In the genomic region with DNA sequence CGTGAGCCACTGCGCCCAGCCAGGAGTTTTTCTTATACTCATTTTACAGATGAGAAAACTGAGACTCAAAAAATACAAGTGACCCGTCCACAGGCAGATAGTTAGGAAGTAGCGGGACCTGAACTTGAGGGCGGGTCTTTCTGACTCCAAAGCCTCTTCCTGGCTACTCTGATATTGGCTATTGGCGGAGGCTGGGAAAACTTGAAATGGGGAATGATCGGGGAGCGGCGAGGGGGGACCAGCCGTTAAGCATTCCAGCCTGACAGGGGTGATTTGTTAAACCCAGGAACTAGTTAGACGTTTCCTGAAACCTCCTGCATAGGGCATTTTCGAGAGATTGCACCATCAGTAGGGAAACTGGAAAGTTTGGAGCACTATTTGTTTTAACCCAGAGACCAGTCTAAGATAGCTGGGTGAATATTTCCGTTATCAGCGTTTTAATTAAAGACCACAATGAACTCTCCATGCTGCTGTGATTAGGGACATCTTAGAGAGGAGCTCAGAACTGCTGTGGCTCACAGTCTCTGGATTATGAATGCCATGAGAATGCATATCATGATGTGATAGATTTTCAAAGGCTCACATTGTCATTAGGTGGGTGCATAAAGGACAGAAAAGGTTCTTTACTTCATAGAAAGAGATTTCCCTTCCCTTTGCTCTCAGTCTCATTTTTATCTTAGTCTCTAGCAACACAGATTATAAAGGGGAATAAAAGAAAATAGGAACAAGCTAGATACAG, we compare ENCODE assay signal across 1 cellular context.
A peak's percentile ranks its signal among the peaks of the same experiment; 100 is the strongest.
TF ChIP-seq lines count a peak whose summit lies in the region.

No MANE protein-coding gene starts in this region.

TF ChIP-seq in HepG2, 621 proteins besides CTCF, POLR2A, EP300 and RAD21 (continued from another document and continues in another):
- TF ChIP-seq CHD4 (IDR thresholded peaks at IDR 0.05; ENCODE audit: borderline replicate concordance, low read length) (peak; percentile 96; the same call in 1 of the 2 replicates), SMYD3 (CRISPR knock-in tag; IDR thresholded peaks at IDR 0.05) (0 out of 2 replicates have a peak, but pooled peaks have one; percentile 11), TAF1 (CRISPR knock-in tag; IDR thresholded peaks at IDR 0.05) (peak; percentile 43), CBX1 (IDR thresholded peaks at IDR 0.05; ENCODE audit: low read depth) (peak; percentile 79), FOXC1 (CRISPR knock-in tag; IDR thresholded peaks at IDR 0.05; ENCODE audit: borderline replicate concordance) (no peak), HOXA5 (CRISPR knock-in tag; IDR thresholded peaks at IDR 0.05) (peak; percentile 35), ZNF264 (CRISPR knock-in tag; IDR thresholded peaks at IDR 0.05) (peak; percentile 68; the same call in 1 of the 2 replicates), SALL2 (CRISPR knock-in tag; IDR thresholded peaks at IDR 0.05) (peak; percentile 27; the same call in 1 of the 2 replicates), ZNF383 (CRISPR knock-in tag; IDR thresholded peaks at IDR 0.05; ENCODE audit: borderline replicate concordance) (no peak), ZMYM3 (CRISPR knock-in tag; IDR thresholded peaks at IDR 0.05) (peak; percentile 86), POLR2AphosphoS5 (IDR thresholded peaks at IDR 0.05; ENCODE audit: low read depth, low read length) (0 out of 2 replicates have a peak, but pooled peaks have one; percentile 13), KLF11 (CRISPR knock-in tag; IDR thresholded peaks at IDR 0.05) (no peak), HNF4A (CRISPR knock-in tag; IDR thresholded peaks at IDR 0.05) (peak; percentile 6; the same call in 1 of the 2 replicates), RBM22 (optimal IDR thresholded peaks at IDR 0.05; ENCODE audit: low read length) (no peak), RFXAP (CRISPR knock-in tag; IDR thresholded peaks at IDR 0.05; ENCODE audit: borderline replicate concordance) (0 out of 2 replicates have a peak, but pooled peaks have one; percentile 23), SAP130 (CRISPR knock-in tag; IDR thresholded peaks at IDR 0.05; ENCODE audit: low read depth) (peak; percentile 56), ZNF772 (CRISPR knock-in tag; IDR thresholded peaks at IDR 0.05) (no peak), CEBPB (IDR thresholded peaks at IDR 0.05; ENCODE audit: borderline replicate concordance, low read depth, low read length) (peak; percentile 47; the same call in 1 of the 2 replicates), ZNF510 (CRISPR knock-in tag; IDR thresholded peaks at IDR 0.05; ENCODE audit: low read depth) (0 out of 2 replicates have a peak, but pooled peaks have one; percentile 33), CEBPG (CRISPR knock-in tag; IDR thresholded peaks at IDR 0.05) (peak; percentile 85), ZNF12 (CRISPR knock-in tag; IDR thresholded peaks at IDR 0.05) (0 out of 2 replicates have a peak, but pooled peaks have one; percentile 15), RBFOX2 (IDR thresholded peaks at IDR 0.05; ENCODE audit: low read depth, low read length) (peak; percentile 69; the same call in 1 of the 2 replicates), TSC22D2 (CRISPR knock-in tag; IDR thresholded peaks at IDR 0.05; ENCODE audit: borderline replicate concordance) (no peak), CREM (IDR thresholded peaks at IDR 0.05) (peak; percentile 35; the same call in 1 of the 2 replicates), CREM (CRISPR knock-in tag; IDR thresholded peaks at IDR 0.05) (no peak), DRAP1 (CRISPR knock-in tag; IDR thresholded peaks at IDR 0.05) (0 out of 2 replicates have a peak, but pooled peaks have one; percentile 13), MED13 (CRISPR knock-in tag; IDR thresholded peaks at IDR 0.05) (0 out of 2 replicates have a peak, but pooled peaks have one; percentile 33), KMT2A (CRISPR knock-in tag; IDR thresholded peaks at IDR 0.05) (0 out of 2 replicates have a peak, but pooled peaks have one; percentile 32), ZNF232 (CRISPR knock-in tag; IDR thresholded peaks at IDR 0.05; ENCODE audit: borderline replicate concordance) (peak; percentile 80; the same call in 1 of the 2 replicates), ZFP1 (CRISPR knock-in tag; IDR thresholded peaks at IDR 0.05) (peak; percentile 54; the same call in 1 of the 2 replicates), ZNF136 (CRISPR knock-in tag; IDR thresholded peaks at IDR 0.05; ENCODE audit: low read depth) (no peak), NONO (IDR thresholded peaks at IDR 0.05) (no peak), NONO (CRISPR knock-in tag; conservative IDR thresholded peaks at IDR 0.05) (0 out of 2 replicates have a peak, but pooled peaks have one; percentile 35), ARID5B (CRISPR knock-in tag; IDR thresholded peaks at IDR 0.05) (0 out of 2 replicates have a peak, but pooled peaks have one; percentile 6), ZBTB4 (CRISPR knock-in tag; IDR thresholded peaks at IDR 0.05; ENCODE audit: borderline replicate concordance) (no peak), ZMYM4 (CRISPR knock-in tag; IDR thresholded peaks at IDR 0.05) (0 out of 2 replicates have a peak, but pooled peaks have one; percentile 26), RXRB (CRISPR knock-in tag; IDR thresholded peaks at IDR 0.05; ENCODE audit: borderline replicate concordance) (peak; percentile 24; the same call in 1 of the 2 replicates), NKX3-1 (CRISPR knock-in tag; IDR thresholded peaks at IDR 0.05) (peak; percentile 54; the same call in 1 of the 2 replicates), KMT2B (CRISPR knock-in tag; IDR thresholded peaks at IDR 0.05) (peak; percentile 58; the same call in 1 of the 2 replicates), ZSCAN20 (CRISPR knock-in tag; IDR thresholded peaks at IDR 0.05; ENCODE audit: borderline replicate concordance) (0 out of 2 replicates have a peak, but pooled peaks have one; percentile 44)
- TF ChIP-seq, protein P1, sequence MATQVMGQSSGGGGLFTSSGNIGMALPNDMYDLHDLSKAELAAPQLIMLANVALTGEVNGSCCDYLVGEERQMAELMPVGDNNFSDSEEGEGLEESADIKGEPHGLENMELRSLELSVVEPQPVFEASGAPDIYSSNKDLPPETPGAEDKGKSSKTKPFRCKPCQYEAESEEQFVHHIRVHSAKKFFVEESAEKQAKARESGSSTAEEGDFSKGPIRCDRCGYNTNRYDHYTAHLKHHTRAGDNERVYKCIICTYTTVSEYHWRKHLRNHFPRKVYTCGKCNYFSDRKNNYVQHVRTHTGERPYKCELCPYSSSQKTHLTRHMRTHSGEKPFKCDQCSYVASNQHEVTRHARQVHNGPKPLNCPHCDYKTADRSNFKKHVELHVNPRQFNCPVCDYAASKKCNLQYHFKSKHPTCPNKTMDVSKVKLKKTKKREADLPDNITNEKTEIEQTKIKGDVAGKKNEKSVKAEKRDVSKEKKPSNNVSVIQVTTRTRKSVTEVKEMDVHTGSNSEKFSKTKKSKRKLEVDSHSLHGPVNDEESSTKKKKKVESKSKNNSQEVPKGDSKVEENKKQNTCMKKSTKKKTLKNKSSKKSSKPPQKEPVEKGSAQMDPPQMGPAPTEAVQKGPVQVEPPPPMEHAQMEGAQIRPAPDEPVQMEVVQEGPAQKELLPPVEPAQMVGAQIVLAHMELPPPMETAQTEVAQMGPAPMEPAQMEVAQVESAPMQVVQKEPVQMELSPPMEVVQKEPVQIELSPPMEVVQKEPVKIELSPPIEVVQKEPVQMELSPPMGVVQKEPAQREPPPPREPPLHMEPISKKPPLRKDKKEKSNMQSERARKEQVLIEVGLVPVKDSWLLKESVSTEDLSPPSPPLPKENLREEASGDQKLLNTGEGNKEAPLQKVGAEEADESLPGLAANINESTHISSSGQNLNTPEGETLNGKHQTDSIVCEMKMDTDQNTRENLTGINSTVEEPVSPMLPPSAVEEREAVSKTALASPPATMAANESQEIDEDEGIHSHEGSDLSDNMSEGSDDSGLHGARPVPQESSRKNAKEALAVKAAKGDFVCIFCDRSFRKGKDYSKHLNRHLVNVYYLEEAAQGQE (IDR thresholded peaks at IDR 0.05; ENCODE audit: borderline replicate concordance in 1 of 2, low read depth in 1 of 2, low read length in 2 of 2): 0 out of 4 replicates have a peak, but pooled peaks of 1 of the 2 experiments have one; percentile 23
- TF ChIP-seq, protein P2, sequence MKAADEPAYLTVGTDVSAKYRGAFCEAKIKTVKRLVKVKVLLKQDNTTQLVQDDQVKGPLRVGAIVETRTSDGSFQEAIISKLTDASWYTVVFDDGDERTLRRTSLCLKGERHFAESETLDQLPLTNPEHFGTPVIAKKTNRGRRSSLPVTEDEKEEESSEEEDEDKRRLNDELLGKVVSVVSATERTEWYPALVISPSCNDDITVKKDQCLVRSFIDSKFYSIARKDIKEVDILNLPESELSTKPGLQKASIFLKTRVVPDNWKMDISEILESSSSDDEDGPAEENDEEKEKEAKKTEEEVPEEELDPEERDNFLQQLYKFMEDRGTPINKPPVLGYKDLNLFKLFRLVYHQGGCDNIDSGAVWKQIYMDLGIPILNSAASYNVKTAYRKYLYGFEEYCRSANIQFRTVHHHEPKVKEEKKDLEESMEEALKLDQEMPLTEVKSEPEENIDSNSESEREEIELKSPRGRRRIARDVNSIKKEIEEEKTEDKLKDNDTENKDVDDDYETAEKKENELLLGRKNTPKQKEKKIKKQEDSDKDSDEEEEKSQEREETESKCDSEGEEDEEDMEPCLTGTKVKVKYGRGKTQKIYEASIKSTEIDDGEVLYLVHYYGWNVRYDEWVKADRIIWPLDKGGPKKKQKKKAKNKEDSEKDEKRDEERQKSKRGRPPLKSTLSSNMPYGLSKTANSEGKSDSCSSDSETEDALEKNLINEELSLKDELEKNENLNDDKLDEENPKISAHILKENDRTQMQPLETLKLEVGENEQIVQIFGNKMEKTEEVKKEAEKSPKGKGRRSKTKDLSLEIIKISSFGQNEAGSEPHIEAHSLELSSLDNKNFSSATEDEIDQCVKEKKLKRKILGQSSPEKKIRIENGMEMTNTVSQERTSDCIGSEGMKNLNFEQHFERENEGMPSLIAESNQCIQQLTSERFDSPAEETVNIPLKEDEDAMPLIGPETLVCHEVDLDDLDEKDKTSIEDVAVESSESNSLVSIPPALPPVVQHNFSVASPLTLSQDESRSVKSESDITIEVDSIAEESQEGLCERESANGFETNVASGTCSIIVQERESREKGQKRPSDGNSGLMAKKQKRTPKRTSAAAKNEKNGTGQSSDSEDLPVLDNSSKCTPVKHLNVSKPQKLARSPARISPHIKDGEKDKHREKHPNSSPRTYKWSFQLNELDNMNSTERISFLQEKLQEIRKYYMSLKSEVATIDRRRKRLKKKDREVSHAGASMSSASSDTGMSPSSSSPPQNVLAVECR (CRISPR knock-in tag; IDR thresholded peaks at IDR 0.05; ENCODE audit: borderline replicate concordance): peak; percentile 21; the same call in 1 of the 2 replicates
